ENCODE assay signal across 20 cellular contexts in genomic region chr4:174016251-174016650, GRCh38.
DNase-seq lines count a peak whose midpoint lies in the region; ATAC-seq, FAIRE-seq and TF ChIP-seq lines count a peak whose summit lies in the region.
"Had no signal": no experiment of that assay in that cellular context is flagged by ENCODE, and none has a peak within 500 bp of the region (broad histone marks: within the 10 kb centered on the region; RNA-seq: fewer than 3 reads in every experiment).

No MANE protein-coding gene starts in this region.

- TF ChIP-seq POLR2A in H1 (IDR thresholded peaks at IDR 0.05; ENCODE audit: control extremely low read depth in 1 of 2, low read depth in 2 of 2, low read length in 2 of 2) = no peak

- H3K27ac ChIP-seq in H1 (ENCODE audit: low read depth, low read length) = no peak overlapping the region
- H3K27ac ChIP-seq in substantia nigra (ENCODE audit: low read depth, low read length, poor library complexity, severe bottlenecking) = no peak overlapping the region
- H3K27ac ChIP-seq: BLaER1 treated with 17β-estradiol and CSF1 and Interleukin-3, amounts not matched to agents 10 nM and 100 nM; GM23248 had no signal

- no peaks in the 10 kb centered on the region for H3K36me3 ChIP-seq in H1 (ENCODE audit: control insufficient read depth in 2 of 4, insufficient read depth in 4 of 4, low read length in 3 of 4)
- H3K36me3 ChIP-seq: BLaER1 treated with 17β-estradiol and CSF1 and Interleukin-3, amounts not matched to agents 10 nM and 100 nM had no signal

- DNase-seq in H1 (ENCODE audit: low read depth in 1 of 2, low spot score in 2 of 2) = no peak
- DNase-seq in GM19239 (ENCODE audit: insufficient read length, low spot score) = no peak
- no peak for DNase-seq in substantia nigra (lab: John Stamatoyannopoulos, UW)
- DNase-seq: CD8-positive, alpha-beta memory T cell; COR-L47; DMS 273 treated with DMSO at 0.1 percent for 48 hours; DMS53; DND-41; EL; GM23248; HFFc6; KBM-7 had no signal

- H4K20me1 ChIP-seq in H1 (replicated peaks in 1 of 2; ENCODE audit: control insufficient read depth in 1 of 2, insufficient read depth in 2 of 2, low read length in 2 of 2) = no peaks in the 10 kb centered on the region
- H4K20me1 ChIP-seq: BLaER1 treated with 17β-estradiol and CSF1 and Interleukin-3, amounts not matched to agents 10 nM and 100 nM had no signal

- no peak overlapping the region for H2BK120ac ChIP-seq in H1 (replicated peaks; ENCODE audit: low read depth, low read length)

- CTCF ChIA-PET in H1 (lab: Charles Lee; ENCODE audit: partially characterized antibody) = no interaction called here

- no peak overlapping the region for H3K4me3 ChIP-seq in H1 (ENCODE audit: extremely low read depth in 1 of 4, insufficient read depth in 2 of 4, low read depth in 3 of 4, low read length in 4 of 4)
- H3K4me3 ChIP-seq: BLaER1 treated with 17β-estradiol and CSF1 and Interleukin-3, amounts not matched to agents 10 nM and 100 nM; GM12878; GM23248 had no signal

- no peak overlapping the region for H2BK15ac ChIP-seq in H1 (ENCODE audit: low read length)

- no peak overlapping the region for H3K23ac ChIP-seq in H1 (ENCODE audit: insufficient read length)

- H3K18ac ChIP-seq in H1 (ENCODE audit: extremely low read depth, low read length) = no peak overlapping the region

- H3K4me1 ChIP-seq in H1 (replicated peaks in 1 of 4; ENCODE audit: control insufficient read depth in 3 of 4, insufficient read depth in 4 of 4, low read length in 3 of 4) = no peaks in the 10 kb centered on the region

- H3K4me2 ChIP-seq in H1 (ENCODE audit: insufficient read depth in 1 of 2, low read depth in 2 of 2, low read length in 2 of 2) = no peak overlapping the region

- H4K5ac ChIP-seq in H1 (ENCODE audit: insufficient read length, low read depth, low read length) = no peak overlapping the region

- TF ChIP-seq RAD21 in H1 (IDR thresholded peaks at IDR 0.05 in 1 of 2, conservative IDR thresholded peaks at IDR 0.05 in 1 of 2; ENCODE audit: low read depth in 2 of 2, low read length in 2 of 2) = no peak

- no peak overlapping the region for H4K8ac ChIP-seq in H1 (ENCODE audit: extremely low read depth, insufficient read depth, low read length)

- ATAC-seq in GM19395 (IDR thresholded peaks at IDR 0.05; ENCODE audit: unreplicated experiment) = peak; percentile 46
- ATAC-seq in HG03025 (IDR thresholded peaks at IDR 0.05; ENCODE audit: low FRiP score, unreplicated experiment) = peak; percentile 84
- ATAC-seq in GM21381 (IDR thresholded peaks at IDR 0.05; ENCODE audit: unreplicated experiment) = no peak
- ATAC-seq: GM12878, HCT116, HepG2 had no signal

- 72% methylated on average over 2 of the region's 2 CpGs; no CpG with 5 or more reads in 1 of the 2 experiments for WGBS in H1 (ENCODE audit: extremely low coverage in 1 of 2, insufficient coverage in 1 of 2, insufficient read length in 1 of 2, insufficient replicate concordance in 2 of 2, low coverage in 1 of 2, low lambda C conversion rate in 2 of 2, missing lambda C conversion rate in 1 of 2), 2 experiments

- no peaks in the 10 kb centered on the region for H3K23me2 ChIP-seq in H1 (ENCODE audit: low read depth, low read length)

- H3K27me3 ChIP-seq in H1 (replicated peaks in 1 of 4; ENCODE audit: control insufficient read depth in 3 of 4, extremely low read depth in 1 of 4, insufficient read depth in 3 of 4, low read length in 3 of 4) = no peaks in the 10 kb centered on the region
- H3K27me3 ChIP-seq: BLaER1 treated with 17β-estradiol and CSF1 and Interleukin-3, amounts not matched to agents 10 nM and 100 nM had no signal

- no peaks in the 10 kb centered on the region for H3K79me2 ChIP-seq in H1 (ENCODE audit: control insufficient read depth in 1 of 2, insufficient read depth in 2 of 2, low read length in 2 of 2)

- no peak overlapping the region for H2AK5ac ChIP-seq in H1 (ENCODE audit: low read depth, low read length)

- no peak overlapping the region for H3K4ac ChIP-seq in H1 (replicated peaks; ENCODE audit: insufficient read length, low read depth, low read length)

- no peaks in the 10 kb centered on the region for H3K9me3 ChIP-seq in H1 (ENCODE audit: insufficient read depth in 2 of 2, low read depth in 1 of 2, low read length in 1 of 2)
- H3K9me3 ChIP-seq: BLaER1 treated with 17β-estradiol and CSF1 and Interleukin-3, amounts not matched to agents 10 nM and 100 nM had no signal

- H3K79me1 ChIP-seq in H1 (ENCODE audit: low read depth, low read length) = no peaks in the 10 kb centered on the region

- H2AFZ ChIP-seq in H1 (ENCODE audit: low read length) = 0 out of 2 replicates have a peak overlapping the region, but pooled peaks have one; percentile 71
- H2AFZ ChIP-seq: GM23248 had no signal

- no peak overlapping the region for H3K9ac ChIP-seq in H1 (replicated peaks in 1 of 4; ENCODE audit: extremely low read depth in 1 of 4, low read depth in 3 of 4, low read length in 3 of 4)
- H3K9ac ChIP-seq: BLaER1 treated with 17β-estradiol and CSF1 and Interleukin-3, amounts not matched to agents 10 nM and 100 nM; GM23248 had no signal

- POLR2A ChIA-PET in H1 (lab: Charles Lee; ENCODE audit: partially characterized antibody) = no interaction called here

- TF ChIP-seq CTCF in H1 (IDR thresholded peaks at IDR 0.05; ENCODE audit: control extremely low read depth in 1 of 3, insufficient read depth in 1 of 3, low read depth in 1 of 3, low read length in 3 of 3) = no peak

- no peak overlapping the region for H2BK12ac ChIP-seq in H1 (ENCODE audit: low read depth, low read length)

- no peak overlapping the region for H2BK5ac ChIP-seq in H1 (ENCODE audit: low read depth, low read length)

- FAIRE-seq in H1 (lab: Jason Lieb, UNC) (no peak), GM19239 (lab: Jason Lieb, UNC) (no peak)
- FAIRE-seq: GM12878, H54, HepG2 had no signal

- no peak overlapping the region for H4K91ac ChIP-seq in H1 (replicated peaks; ENCODE audit: insufficient read length, low read length)

- H3K56ac ChIP-seq in H1 (replicated peaks; ENCODE audit: insufficient read length, low read depth, low read length) = no peak overlapping the region

- no peak overlapping the region for H3K14ac ChIP-seq in H1 (ENCODE audit: insufficient read length)

- H2BK20ac ChIP-seq in H1 (ENCODE audit: low read length) = no peak overlapping the region

- no peak for TF ChIP-seq EP300 in H1 (IDR thresholded peaks at IDR 0.05; ENCODE audit: borderline replicate concordance in 1 of 2, low read depth in 2 of 2, low read length in 2 of 2)

TF ChIP-seq in H1, 55 proteins besides CTCF, POLR2A, EP300 and RAD21:
- TF ChIP-seq E2F6 (IDR thresholded peaks at IDR 0.05) (no peak), BRCA1 (IDR thresholded peaks at IDR 0.05; ENCODE audit: low read depth, low read length) (no peak), SIX5 (IDR thresholded peaks at IDR 0.05; ENCODE audit: low read depth, low read length) (no peak), SP2 (IDR thresholded peaks at IDR 0.05; ENCODE audit: low read length) (no peak), SIRT6 (IDR thresholded peaks at IDR 0.05; ENCODE audit: low read length) (no peak), FOSL1 (IDR thresholded peaks at IDR 0.05; ENCODE audit: insufficient read depth, low read depth, low read length) (no peak), EZH2 (IDR thresholded peaks at IDR 0.05; ENCODE audit: low read depth, low read length, severe bottlenecking) (no peak), SUZ12 (IDR thresholded peaks at IDR 0.05; ENCODE audit: low read length) (no peak), SAP30 (IDR thresholded peaks at IDR 0.05; ENCODE audit: insufficient read depth, insufficient replicate concordance, low read length) (no peak), RXRA (IDR thresholded peaks at IDR 0.05; ENCODE audit: insufficient read depth, low read depth, low read length) (no peak), TBP (IDR thresholded peaks at IDR 0.05; ENCODE audit: low read depth, low read length) (no peak)
TF ChIP-seq in H1: peak in this region for 0.
